ENCODE assay signal across 16 cellular contexts in genomic region chr13:24214528-24214927, GRCh38. TPM values are rescaled to one million over a fixed set of nuclear protein-coding genes. Genes with fewer than 3 reads are reported as not detected.
DNase-seq lines count a peak whose midpoint lies in the region; ATAC-seq and TF ChIP-seq lines count a peak whose summit lies in the region.
"Had no signal": no experiment of that assay in that cellular context is flagged by ENCODE, and none has a peak within 500 bp of the region (broad histone marks: within the 10 kb centered on the region; RNA-seq: fewer than 3 reads in every experiment).

No MANE protein-coding gene starts in this region.

- H3K27ac ChIP-seq in right lobe of liver (peak overlapping the region in 2 of 3 donors; percentile 82 to 93), SK-N-SH (ENCODE audit: low read depth in 2 of 2, low read length in 1 of 2) (no peak overlapping the region)
- H3K27ac ChIP-seq: suprapubic skin had no signal

- H3K4me1 Mint-ChIP-seq in endothelial cell (ENCODE audit: unreplicated experiment), result peaks cover 12% of the 10 kb centered on the region

- H3K27me3 ChIP-seq in right lobe of liver (no peaks in the 10 kb centered on the region), SK-N-SH (ENCODE audit: insufficient read depth) (no peaks in the 10 kb centered on the region)
- H3K27me3 ChIP-seq: suprapubic skin had no signal

- no peak overlapping the region for H3K27ac Mint-ChIP-seq in endothelial cell (ENCODE audit: unreplicated experiment)
- H3K27ac Mint-ChIP-seq: CD8-positive, alpha-beta T cell; nephron progenitor cell had no signal

- POLR2A ChIA-PET in SK-N-SH (lab: Yijun Ruan, JAX), result no interaction called here

- H3K36me3 Mint-ChIP-seq in endothelial cell (ENCODE audit: low read depth, unreplicated experiment), result peaks cover 3% of the 10 kb centered on the region
- H3K36me3 Mint-ChIP-seq: CD8-positive, alpha-beta T cell had no signal

- no peak for TF ChIP-seq EP300 in SK-N-SH (IDR thresholded peaks at IDR 0.05; ENCODE audit: borderline replicate concordance in 1 of 2, low read depth in 1 of 2, low read length in 1 of 2)

- H4K20me1 ChIP-seq in SK-N-SH (ENCODE audit: insufficient read depth), result no peaks in the 10 kb centered on the region

- TF ChIP-seq RAD21 in SK-N-SH (IDR thresholded peaks at IDR 0.05; ENCODE audit: low read length), result no peak

- H3K9me3 Mint-ChIP-seq in endothelial cell (ENCODE audit: unreplicated experiment), result no peaks in the 10 kb centered on the region
- H3K9me3 Mint-ChIP-seq: CD8-positive, alpha-beta T cell; endodermal cell; nephron progenitor cell had no signal

- no peak overlapping the region for H2AFZ ChIP-seq in SK-N-SH (ENCODE audit: low read depth)

- H3K9me3 ChIP-seq in right lobe of liver, result no peaks in the 10 kb centered on the region
- no peaks in the 10 kb centered on the region for H3K9me3 ChIP-seq in SK-N-SH
- H3K9me3 ChIP-seq: suprapubic skin had no signal

- intact Hi-C loops in right lobe of liver (cut with DNase I), result no loop called here

- H3K27me3 Mint-ChIP-seq in endothelial cell (ENCODE audit: unreplicated experiment), result peaks cover 7% of the 10 kb centered on the region

- CTCF ChIA-PET in SK-N-SH (lab: Yijun Ruan, JAX), result interaction anchor here (1.6 to 2.7 kb wide), 5 partner anchors 13 to 195 kb away, joined by 5 to 15 read pairs (median 11); no protein-coding TSS in a partner anchor

- H3K4me2 ChIP-seq in SK-N-SH, result no peak overlapping the region

- ATAC-seq in GM18508 (IDR thresholded peaks at IDR 0.05; ENCODE audit: insufficient read depth, unreplicated experiment) (peak; percentile 37), GM21529 (IDR thresholded peaks at IDR 0.05; ENCODE audit: unreplicated experiment) (peak; percentile 51), HG03354 (IDR thresholded peaks at IDR 0.05; ENCODE audit: poor library complexity, severe bottlenecking, unreplicated experiment) (peak; percentile 43), right lobe of liver (no peak)
- ATAC-seq: CD8-positive, alpha-beta T cell had no signal

- H3K79me2 ChIP-seq in SK-N-SH (ENCODE audit: insufficient read depth), result no peaks in the 10 kb centered on the region

- no peak overlapping the region for H3K9ac ChIP-seq in SK-N-SH

- TF ChIP-seq CTCF in right lobe of liver (IDR thresholded peaks at IDR 0.05) (no peak), endothelial cell (IDR thresholded peaks at IDR 0.05; ENCODE audit: unreplicated experiment) (no peak), SK-N-SH (IDR thresholded peaks at IDR 0.05) (no peak)

- TF ChIP-seq POLR2A in right lobe of liver (IDR thresholded peaks at IDR 0.05) (no peak), erythroblast (IDR thresholded peaks at IDR 0.05; ENCODE audit: low read length) (no peak)

- no peaks in the 10 kb centered on the region for H3F3A ChIP-seq in SK-N-SH (replicated peaks; ENCODE audit: insufficient read depth)

- no peak overlapping the region for H3K4me3 ChIP-seq in right lobe of liver
- no peak overlapping the region for H3K4me3 ChIP-seq in SK-N-SH (ENCODE audit: low read depth in 2 of 2, low read length in 1 of 2)
- H3K4me3 ChIP-seq: suprapubic skin had no signal

- H3K4me3 Mint-ChIP-seq in endothelial cell (ENCODE audit: unreplicated experiment), result no peak overlapping the region
- H3K4me3 Mint-ChIP-seq: CD8-positive, alpha-beta T cell; endodermal cell; nephron progenitor cell had no signal

- no peaks in the 10 kb centered on the region for H3K9me2 ChIP-seq in SK-N-SH

- H3K4me1 ChIP-seq in right lobe of liver (peaks cover 0 to 80% (median 33%) of the 10 kb centered on the region in 4 donors), SK-N-SH (ENCODE audit: control insufficient read depth in 1 of 2, insufficient read depth in 2 of 2, low read depth in 1 of 2, low read length in 1 of 2) (peaks cover 0 to 11% of the 10 kb centered on the region in 2 experiments; a peak in 2 of 4 replicates)

- no peaks in the 10 kb centered on the region for H3K36me3 ChIP-seq in right lobe of liver
- H3K36me3 ChIP-seq in SK-N-SH (replicated peaks in 1 of 2; ENCODE audit: control insufficient read depth in 1 of 2, insufficient read depth in 2 of 2, low read length in 1 of 2), result no peaks in the 10 kb centered on the region
- H3K36me3 ChIP-seq: suprapubic skin had no signal

- WGBS in right lobe of liver (ENCODE audit: insufficient coverage, low coverage, low lambda C conversion rate, missing lambda C conversion rate), result 76% methylated on average over 2 of the region's 2 CpGs
- 100% methylated on average over 2 of the region's 2 CpGs for WGBS in SK-N-SH (ENCODE audit: low lambda C conversion rate)

- DNase-seq in right lobe of liver (no peak), endothelial cell (ENCODE audit: low spot score) (no peak), erythroblast (lab: John Stamatoyannopoulos, UW) (no peak), SK-N-SH (no peak), NCI-H1105 treated with DMSO at 0.1 percent for 48 hours (lab: John Stamatoyannopoulos, UW) (no peak)
- DNase-seq: activated CD4-positive, alpha-beta T cell treated with anti-CD3 and anti-CD28 coated beads, Interleukin-2, amount 50 U/mL, for 4 hours; CD8-positive, alpha-beta T cell; endodermal cell; kidney glomerular epithelial cell; NCI-H226; nephron progenitor cell; T-helper 2 cell had no signal

TF ChIP-seq in SK-N-SH, 30 proteins besides CTCF, POLR2A, EP300 and RAD21:
- TF ChIP-seq, protein P1, sequence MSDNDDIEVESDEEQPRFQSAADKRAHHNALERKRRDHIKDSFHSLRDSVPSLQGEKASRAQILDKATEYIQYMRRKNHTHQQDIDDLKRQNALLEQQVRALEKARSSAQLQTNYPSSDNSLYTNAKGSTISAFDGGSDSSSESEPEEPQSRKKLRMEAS (IDR thresholded peaks at IDR 0.05; ENCODE audit: low read depth), result no peak

RNA-seq across cellular contexts. Expression of gene SPATA13, which starts 54.0 kb away (rescaled TPM):
- total RNA-seq in right lobe of liver, result 10 to 100 TPM; 21.5 to 39.9 (median 30.5) TPM
- total RNA-seq in endothelial cell (ENCODE audit: unreplicated experiment), result 11.4 TPM
- polyA plus RNA-seq in SK-N-SH (2012; rRNA removed), result 4.3 and 4.7 TPM in 2 replicates
- 2.5 and 2.8 TPM in 2 replicates for polyA plus RNA-seq in SK-N-SH (2012; cell fraction: cytosol; rRNA removed)
- polyA plus RNA-seq in SK-N-SH (2012; cell fraction: nucleus; rRNA removed), result 16.5 and 18.3 TPM in 2 replicates

Comparison
In these comparisons a context has a peak if more than half of its experiments do, and no peak if none do; other contexts are left out.
1. ATAC-seq: peak in GM18508 (single experiment), GM21529 (single experiment) and HG03354 (single experiment); none in right lobe of liver (0 of 4).
2. H3K27ac ChIP-seq: peak in right lobe of liver (2 of 3); none in SK-N-SH (0 of 2).